ENCODE assay signal across 18 cellular contexts in the genomic region with DNA sequence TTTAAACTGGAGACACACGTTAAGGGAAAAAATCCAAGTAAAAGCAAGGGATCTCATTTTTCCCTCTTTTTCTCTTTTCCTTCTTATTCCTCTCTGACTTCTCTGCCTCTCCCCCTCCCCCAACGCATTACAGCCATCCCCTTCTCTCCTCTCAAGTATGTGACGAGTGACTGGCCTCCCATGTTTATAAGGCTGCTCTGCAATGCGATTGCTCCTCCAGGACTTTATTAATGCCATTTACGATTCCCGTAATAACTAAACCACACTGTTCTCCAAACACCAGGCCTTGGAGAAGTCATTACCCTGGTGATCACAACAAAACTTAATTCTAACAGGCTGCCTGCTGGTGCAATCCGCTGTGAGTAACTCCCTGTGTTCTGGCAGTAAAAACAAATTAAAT.
"Had no signal": no experiment of that assay in that cellular context is flagged by ENCODE, and none has a peak within 500 bp of the region (broad histone marks: within the 10 kb centered on the region; RNA-seq: fewer than 3 reads in every experiment).

No MANE protein-coding gene starts in this region.

- H3K27me3 ChIP-seq: colonic mucosa, gastrocnemius medialis, pancreas, suprapubic skin, thyroid gland had no signal

- DNase-seq: colonic mucosa; dermis blood vessel endothelial cell; effector CD4-positive, alpha-beta T cell; gastrocnemius medialis; glutamatergic neuron; left colon; left ventricle myocardium superior; mucosa of descending colon; naive thymus-derived CD8-positive, alpha-beta T cell; nucleus accumbens; pancreas; right cardiac atrium; small intestine; stimulated activated CD4-positive, alpha-beta T cell treated with anti-CD3 and anti-CD28 coated beads, Interleukin-2, amount 100 ng/mL, for 48 hours; stimulated activated naive CD4-positive, alpha-beta T cell treated with Interleukin-2 at 50 U/mL for 16 hours; thyroid gland had no signal

- H3K27ac ChIP-seq: colonic mucosa, gastrocnemius medialis, pancreas, suprapubic skin, thyroid gland had no signal

- H3K9me3 ChIP-seq: colonic mucosa, gastrocnemius medialis, pancreas, suprapubic skin, thyroid gland had no signal

- H3K36me3 ChIP-seq: colonic mucosa, gastrocnemius medialis, pancreas, suprapubic skin, thyroid gland had no signal

- H3K4me3 ChIP-seq: colonic mucosa, gastrocnemius medialis, lung, mucosa of descending colon, pancreas, suprapubic skin, thyroid gland had no signal

- H3K4me1 ChIP-seq: colonic mucosa, gastrocnemius medialis, pancreas, suprapubic skin, thyroid gland had no signal
